ENCODE assay signal across 8 cellular contexts in genomic region chr1:64268653-64269557, GRCh38.
DNase-seq lines count a peak whose midpoint lies in the region; ATAC-seq and TF ChIP-seq lines count a peak whose summit lies in the region.

No MANE protein-coding gene starts in this region.

- no peaks in the 10 kb centered on the region for H4K20me1 ChIP-seq in OCI-LY7 (ENCODE audit: insufficient read depth, low read length)

- POLR2A ChIA-PET in AG04449 (lab: Yijun Ruan, JAX) (no interaction called here), OCI-LY7 (lab: Charles Lee) (no interaction called here)

- H3K4me1 ChIP-seq in OCI-LY7 (ENCODE audit: insufficient read depth, low read length, poor library complexity, severe bottlenecking) (no peaks in the 10 kb centered on the region), tibial nerve (peaks cover 0 to 7% (median 0%) of the 10 kb centered on the region in 4 donors)

- peak; percentile 38 for DNase-seq in AG04449 (ENCODE audit: low read depth, low spot score)
- DNase-seq in Jurkat, Clone E6-1 (ENCODE audit: low read depth, low spot score), result peak; percentile 76
- peak; percentile 72 for DNase-seq in OCI-LY7 (ENCODE audit: low spot score)
- peak; percentile 34 for DNase-seq in activated T-cell treated with anti-CD3 and anti-CD28 coated beads for 48 hours (ENCODE audit: low read depth)
- peak; percentile 93 for DNase-seq in fibroblast of peridontal ligament (ENCODE audit: extremely low read depth)
- peak; percentile 29 for DNase-seq in occipital lobe (lab: John Stamatoyannopoulos, UW)
- DNase-seq in tibial nerve (ENCODE audit: low spot score in 2 of 2), result peak; percentile 28 to 72

- H3K4me3 ChIP-seq in AG04449 (ENCODE audit: low read depth, low read length), result no peak overlapping the region
- no peak overlapping the region for H3K4me3 ChIP-seq in Jurkat, Clone E6-1 (ENCODE audit: low read length)
- H3K4me3 ChIP-seq in OCI-LY7 (ENCODE audit: low read depth, low read length, poor library complexity, severe bottlenecking), result no peak overlapping the region
- no peak overlapping the region for H3K4me3 ChIP-seq in tibial nerve

- no peaks in the 10 kb centered on the region for H3K36me3 ChIP-seq in OCI-LY7 (ENCODE audit: insufficient read depth, low read length)
- H3K36me3 ChIP-seq in tibial nerve, result no peaks in the 10 kb centered on the region

- no peak overlapping the region for H3K4me2 ChIP-seq in OCI-LY7 (ENCODE audit: low read length)

- no peak for TF ChIP-seq POLR2A in tibial nerve (IDR thresholded peaks at IDR 0.05)

- BruUV-seq in OCI-LY7 (replicated peaks; lab: Mats Ljungman, UMichigan), result no TSS peak

- H2AFZ ChIP-seq in OCI-LY7 (ENCODE audit: low read length), result no peak overlapping the region

- no peaks in the 10 kb centered on the region for H3K79me2 ChIP-seq in OCI-LY7 (ENCODE audit: insufficient read depth, low read depth, low read length)

- H3K9me2 ChIP-seq in OCI-LY7 (ENCODE audit: insufficient read depth, low read length), result no peaks in the 10 kb centered on the region

- peak; percentile 67 for ATAC-seq in GM18861 (IDR thresholded peaks at IDR 0.05; ENCODE audit: unreplicated experiment)

- no peak for TF ChIP-seq EP300 in tibial nerve (IDR thresholded peaks at IDR 0.05)

- no peaks in the 10 kb centered on the region for H3K9me3 ChIP-seq in OCI-LY7 (ENCODE audit: low read length)
- H3K9me3 ChIP-seq in tibial nerve, result peaks cover 0 to 7% (median 0%) of the 10 kb centered on the region in 4 donors

- no peak overlapping the region for H3K27ac ChIP-seq in OCI-LY7 (ENCODE audit: low read depth, low read length, poor library complexity, severe bottlenecking)
- H3K27ac ChIP-seq in tibial nerve, result no peak overlapping the region

- no peaks in the 10 kb centered on the region for H3K27me3 ChIP-seq in tibial nerve

- WGBS in tibial nerve, 2 donors, result 52 to 56% methylated on average over 23 of the region's 23 CpGs

- TF ChIP-seq CTCF in AG04449 (IDR thresholded peaks at IDR 0.05; ENCODE audit: insufficient read depth, low read length, missing control alignments) (peak; percentile 55), OCI-LY7 (conservative IDR thresholded peaks at IDR 0.05; ENCODE audit: low read length) (peak; percentile 83), tibial nerve (IDR thresholded peaks at IDR 0.05) (peak; percentile 54 to 73 (median 72))

- intact Hi-C loops in OCI-LY7 (cut with micrococcal nuclease; ENCODE audit: unreplicated experiment), result loop anchor here (2.0 to 10.0 kb wide), 4 partner anchors 408 to 1418 kb away; no protein-coding TSS in a partner anchor

- CTCF ChIA-PET in AG04449 (lab: Yijun Ruan, JAX), result interaction anchor here (0.8 to 9.1 kb wide), 19 partner anchors 12 to 768 kb away, joined by 3 to 129 read pairs (median 4); no protein-coding TSS in a partner anchor
- CTCF ChIA-PET in OCI-LY7 (lab: Charles Lee; ENCODE audit: unreplicated experiment), result no interaction called here

Comparison
In these comparisons a context has a peak if more than half of its experiments do, and no peak if none do; other contexts are left out.
1. DNase-seq: peak in every context shown above with its lines; median percentile 93 in fibroblast of peridontal ligament; 76 in Jurkat, Clone E6-1; 72 in OCI-LY7; 50 in tibial nerve; 38 in AG04449; 34 in activated T-cell treated with anti-CD3 and anti-CD28 coated beads for 48 hours; 29 in occipital lobe.